ENCODE assay signal across 1 cellular context in the genomic region with DNA sequence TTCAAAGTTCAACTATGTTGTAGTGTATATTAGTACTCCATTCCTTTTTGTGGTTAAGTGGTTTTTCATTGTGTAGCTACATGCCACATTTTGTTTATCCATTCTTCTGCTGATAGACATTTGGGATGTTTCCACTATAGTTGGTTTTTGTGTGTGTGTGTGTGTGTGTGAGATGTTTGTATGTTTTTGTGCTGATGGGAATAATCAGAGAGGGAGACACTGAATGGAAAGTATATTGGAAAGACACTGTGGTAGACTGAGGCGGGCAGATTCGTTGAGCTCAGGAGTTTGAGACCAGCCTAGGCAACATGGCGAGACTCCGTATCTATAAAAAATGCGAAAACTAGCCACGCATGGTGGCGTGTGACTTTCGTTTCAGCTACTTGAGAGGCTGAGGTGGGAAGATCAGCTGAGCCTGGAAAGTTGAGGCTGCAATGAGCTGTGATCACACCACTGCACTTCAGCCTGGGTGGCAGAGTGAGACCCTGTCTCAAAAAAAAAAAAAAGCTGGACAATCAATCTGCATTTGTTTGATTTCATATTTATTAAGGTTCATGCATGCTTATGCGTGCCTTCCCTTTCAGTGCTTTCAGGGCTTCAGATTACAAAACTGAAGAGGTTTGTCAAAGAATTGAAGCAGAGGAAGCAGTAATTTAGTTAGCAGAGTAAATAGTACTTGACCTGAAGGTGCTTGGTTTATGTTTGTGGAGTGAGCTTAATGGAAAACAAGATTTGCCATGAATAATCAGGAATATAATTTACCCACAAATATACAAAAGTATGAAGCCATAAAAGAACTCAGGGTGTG.
TF ChIP-seq lines count a peak whose summit lies in the region.

No MANE protein-coding gene starts in this region.

TF ChIP-seq in GM12878, 131 proteins besides CTCF, POLR2A, EP300 and RAD21 (continued from another document and continues in another):
- TF ChIP-seq, protein P1, sequence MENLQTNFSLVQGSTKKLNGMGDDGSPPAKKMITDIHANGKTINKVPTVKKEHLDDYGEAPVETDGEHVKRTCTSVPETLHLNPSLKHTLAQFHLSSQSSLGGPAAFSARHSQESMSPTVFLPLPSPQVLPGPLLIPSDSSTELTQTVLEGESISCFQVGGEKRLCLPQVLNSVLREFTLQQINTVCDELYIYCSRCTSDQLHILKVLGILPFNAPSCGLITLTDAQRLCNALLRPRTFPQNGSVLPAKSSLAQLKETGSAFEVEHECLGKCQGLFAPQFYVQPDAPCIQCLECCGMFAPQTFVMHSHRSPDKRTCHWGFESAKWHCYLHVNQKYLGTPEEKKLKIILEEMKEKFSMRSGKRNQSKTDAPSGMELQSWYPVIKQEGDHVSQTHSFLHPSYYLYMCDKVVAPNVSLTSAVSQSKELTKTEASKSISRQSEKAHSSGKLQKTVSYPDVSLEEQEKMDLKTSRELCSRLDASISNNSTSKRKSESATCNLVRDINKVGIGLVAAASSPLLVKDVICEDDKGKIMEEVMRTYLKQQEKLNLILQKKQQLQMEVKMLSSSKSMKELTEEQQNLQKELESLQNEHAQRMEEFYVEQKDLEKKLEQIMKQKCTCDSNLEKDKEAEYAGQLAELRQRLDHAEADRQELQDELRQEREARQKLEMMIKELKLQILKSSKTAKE (IDR thresholded peaks at IDR 0.05; ENCODE audit: low read depth, poor library complexity, severe bottlenecking): no peak
- TF ChIP-seq POLR2AphosphoS5 (IDR thresholded peaks at IDR 0.05; ENCODE audit: low read length) (no peak), RB1 (IDR thresholded peaks at IDR 0.05; ENCODE audit: borderline replicate concordance) (no peak), CREM (IDR thresholded peaks at IDR 0.05; ENCODE audit: low read depth) (no peak), MEF2B (IDR thresholded peaks at IDR 0.05; ENCODE audit: partially characterized antibody, poor library complexity, severe bottlenecking) (no peak), IRF4 (IDR thresholded peaks at IDR 0.05; ENCODE audit: low read depth, low read length) (no peak), ZNF207 (IDR thresholded peaks at IDR 0.05; ENCODE audit: borderline replicate concordance) (0 out of 2 replicates have a peak, but pooled peaks have one; percentile 12), CREB1 (IDR thresholded peaks at IDR 0.05; ENCODE audit: low read depth) (no peak), SMAD5 (IDR thresholded peaks at IDR 0.05; ENCODE audit: low read depth) (no peak), CBX5 (IDR thresholded peaks at IDR 0.05; ENCODE audit: low read depth) (no peak), NFIC (IDR thresholded peaks at IDR 0.05; ENCODE audit: low read depth, low read length) (no peak; the same call in 1 of the 2 replicates), HCFC1 (IDR thresholded peaks at IDR 0.05; ENCODE audit: low read length) (no peak), ZNF384 (IDR thresholded peaks at IDR 0.05; ENCODE audit: borderline replicate concordance, low read depth, low read length) (peak; percentile 69), SREBF2 (IDR thresholded peaks at IDR 0.05; ENCODE audit: low read length) (no peak), JUNB (IDR thresholded peaks at IDR 0.05) (no peak), GATAD2B (conservative IDR thresholded peaks at IDR 0.05; ENCODE audit: low read depth) (no peak), NR2C1 (IDR thresholded peaks at IDR 0.05) (no peak), SRF (IDR thresholded peaks at IDR 0.05; ENCODE audit: low read depth in 2 of 2, low read length in 2 of 2) (no peak), SUZ12 (IDR thresholded peaks at IDR 0.05; ENCODE audit: unreplicated experiment) (no peak), RELA (IDR thresholded peaks at IDR 0.05; ENCODE audit: borderline replicate concordance, partially characterized antibody) (no peak), ETV6 (conservative IDR thresholded peaks at IDR 0.05 in 1 of 2, IDR thresholded peaks at IDR 0.05 in 1 of 2; ENCODE audit: borderline replicate concordance in 1 of 2, low read depth in 1 of 2) (no peak), RCOR1 (conservative IDR thresholded peaks at IDR 0.05; ENCODE audit: low read depth, low read length) (no peak), EED (IDR thresholded peaks at IDR 0.05; ENCODE audit: low read depth) (no peak), WRNIP1 (IDR thresholded peaks at IDR 0.05; ENCODE audit: borderline replicate concordance, low read depth, low read length) (no peak), CHD1 (IDR thresholded peaks at IDR 0.05; ENCODE audit: low read depth, low read length) (no peak), PAX5 (IDR thresholded peaks at IDR 0.05; ENCODE audit: borderline replicate concordance, low read depth, low read length) (peak; percentile 75; the same call in 1 of the 2 replicates), NBN (IDR thresholded peaks at IDR 0.05) (0 out of 2 replicates have a peak, but pooled peaks have one; percentile 51), CBFB (IDR thresholded peaks at IDR 0.05; ENCODE audit: low read depth) (no peak), IKZF2 (IDR thresholded peaks at IDR 0.05) (peak in 1 of 2 experiments; percentile 54; a peak in 3 of 4 replicates)
- TF ChIP-seq, protein P2, sequence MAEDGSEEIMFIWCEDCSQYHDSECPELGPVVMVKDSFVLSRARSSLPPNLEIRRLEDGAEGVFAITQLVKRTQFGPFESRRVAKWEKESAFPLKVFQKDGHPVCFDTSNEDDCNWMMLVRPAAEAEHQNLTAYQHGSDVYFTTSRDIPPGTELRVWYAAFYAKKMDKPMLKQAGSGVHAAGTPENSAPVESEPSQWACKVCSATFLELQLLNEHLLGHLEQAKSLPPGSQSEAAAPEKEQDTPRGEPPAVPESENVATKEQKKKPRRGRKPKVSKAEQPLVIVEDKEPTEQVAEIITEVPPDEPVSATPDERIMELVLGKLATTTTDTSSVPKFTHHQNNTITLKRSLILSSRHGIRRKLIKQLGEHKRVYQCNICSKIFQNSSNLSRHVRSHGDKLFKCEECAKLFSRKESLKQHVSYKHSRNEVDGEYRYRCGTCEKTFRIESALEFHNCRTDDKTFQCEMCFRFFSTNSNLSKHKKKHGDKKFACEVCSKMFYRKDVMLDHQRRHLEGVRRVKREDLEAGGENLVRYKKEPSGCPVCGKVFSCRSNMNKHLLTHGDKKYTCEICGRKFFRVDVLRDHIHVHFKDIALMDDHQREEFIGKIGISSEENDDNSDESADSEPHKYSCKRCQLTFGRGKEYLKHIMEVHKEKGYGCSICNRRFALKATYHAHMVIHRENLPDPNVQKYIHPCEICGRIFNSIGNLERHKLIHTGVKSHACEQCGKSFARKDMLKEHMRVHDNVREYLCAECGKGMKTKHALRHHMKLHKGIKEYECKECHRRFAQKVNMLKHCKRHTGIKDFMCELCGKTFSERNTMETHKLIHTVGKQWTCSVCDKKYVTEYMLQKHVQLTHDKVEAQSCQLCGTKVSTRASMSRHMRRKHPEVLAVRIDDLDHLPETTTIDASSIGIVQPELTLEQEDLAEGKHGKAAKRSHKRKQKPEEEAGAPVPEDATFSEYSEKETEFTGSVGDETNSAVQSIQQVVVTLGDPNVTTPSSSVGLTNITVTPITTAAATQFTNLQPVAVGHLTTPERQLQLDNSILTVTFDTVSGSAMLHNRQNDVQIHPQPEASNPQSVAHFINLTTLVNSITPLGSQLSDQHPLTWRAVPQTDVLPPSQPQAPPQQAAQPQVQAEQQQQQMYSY (CRISPR knock-in tag; IDR thresholded peaks at IDR 0.05): no peak
- TF ChIP-seq, protein P3, sequence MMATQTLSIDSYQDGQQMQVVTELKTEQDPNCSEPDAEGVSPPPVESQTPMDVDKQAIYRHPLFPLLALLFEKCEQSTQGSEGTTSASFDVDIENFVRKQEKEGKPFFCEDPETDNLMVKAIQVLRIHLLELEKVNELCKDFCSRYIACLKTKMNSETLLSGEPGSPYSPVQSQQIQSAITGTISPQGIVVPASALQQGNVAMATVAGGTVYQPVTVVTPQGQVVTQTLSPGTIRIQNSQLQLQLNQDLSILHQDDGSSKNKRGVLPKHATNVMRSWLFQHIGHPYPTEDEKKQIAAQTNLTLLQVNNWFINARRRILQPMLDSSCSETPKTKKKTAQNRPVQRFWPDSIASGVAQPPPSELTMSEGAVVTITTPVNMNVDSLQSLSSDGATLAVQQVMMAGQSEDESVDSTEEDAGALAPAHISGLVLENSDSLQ (IDR thresholded peaks at IDR 0.05): no peak
- TF ChIP-seq, protein P4, sequence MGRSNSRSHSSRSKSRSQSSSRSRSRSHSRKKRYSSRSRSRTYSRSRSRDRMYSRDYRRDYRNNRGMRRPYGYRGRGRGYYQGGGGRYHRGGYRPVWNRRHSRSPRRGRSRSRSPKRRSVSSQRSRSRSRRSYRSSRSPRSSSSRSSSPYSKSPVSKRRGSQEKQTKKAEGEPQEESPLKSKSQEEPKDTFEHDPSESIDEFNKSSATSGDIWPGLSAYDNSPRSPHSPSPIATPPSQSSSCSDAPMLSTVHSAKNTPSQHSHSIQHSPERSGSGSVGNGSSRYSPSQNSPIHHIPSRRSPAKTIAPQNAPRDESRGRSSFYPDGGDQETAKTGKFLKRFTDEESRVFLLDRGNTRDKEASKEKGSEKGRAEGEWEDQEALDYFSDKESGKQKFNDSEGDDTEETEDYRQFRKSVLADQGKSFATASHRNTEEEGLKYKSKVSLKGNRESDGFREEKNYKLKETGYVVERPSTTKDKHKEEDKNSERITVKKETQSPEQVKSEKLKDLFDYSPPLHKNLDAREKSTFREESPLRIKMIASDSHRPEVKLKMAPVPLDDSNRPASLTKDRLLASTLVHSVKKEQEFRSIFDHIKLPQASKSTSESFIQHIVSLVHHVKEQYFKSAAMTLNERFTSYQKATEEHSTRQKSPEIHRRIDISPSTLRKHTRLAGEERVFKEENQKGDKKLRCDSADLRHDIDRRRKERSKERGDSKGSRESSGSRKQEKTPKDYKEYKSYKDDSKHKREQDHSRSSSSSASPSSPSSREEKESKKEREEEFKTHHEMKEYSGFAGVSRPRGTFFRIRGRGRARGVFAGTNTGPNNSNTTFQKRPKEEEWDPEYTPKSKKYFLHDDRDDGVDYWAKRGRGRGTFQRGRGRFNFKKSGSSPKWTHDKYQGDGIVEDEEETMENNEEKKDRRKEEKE (IDR thresholded peaks at IDR 0.05): no peak
- TF ChIP-seq, protein P5, sequence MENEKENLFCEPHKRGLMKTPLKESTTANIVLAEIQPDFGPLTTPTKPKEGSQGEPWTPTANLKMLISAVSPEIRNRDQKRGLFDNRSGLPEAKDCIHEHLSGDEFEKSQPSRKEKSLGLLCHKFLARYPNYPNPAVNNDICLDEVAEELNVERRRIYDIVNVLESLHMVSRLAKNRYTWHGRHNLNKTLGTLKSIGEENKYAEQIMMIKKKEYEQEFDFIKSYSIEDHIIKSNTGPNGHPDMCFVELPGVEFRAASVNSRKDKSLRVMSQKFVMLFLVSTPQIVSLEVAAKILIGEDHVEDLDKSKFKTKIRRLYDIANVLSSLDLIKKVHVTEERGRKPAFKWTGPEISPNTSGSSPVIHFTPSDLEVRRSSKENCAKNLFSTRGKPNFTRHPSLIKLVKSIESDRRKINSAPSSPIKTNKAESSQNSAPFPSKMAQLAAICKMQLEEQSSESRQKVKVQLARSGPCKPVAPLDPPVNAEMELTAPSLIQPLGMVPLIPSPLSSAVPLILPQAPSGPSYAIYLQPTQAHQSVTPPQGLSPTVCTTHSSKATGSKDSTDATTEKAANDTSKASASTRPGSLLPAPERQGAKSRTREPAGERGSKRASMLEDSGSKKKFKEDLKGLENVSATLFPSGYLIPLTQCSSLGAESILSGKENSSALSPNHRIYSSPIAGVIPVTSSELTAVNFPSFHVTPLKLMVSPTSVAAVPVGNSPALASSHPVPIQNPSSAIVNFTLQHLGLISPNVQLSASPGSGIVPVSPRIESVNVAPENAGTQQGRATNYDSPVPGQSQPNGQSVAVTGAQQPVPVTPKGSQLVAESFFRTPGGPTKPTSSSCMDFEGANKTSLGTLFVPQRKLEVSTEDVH (IDR thresholded peaks at IDR 0.05; ENCODE audit: low read depth, partially characterized antibody): no peak
- TF ChIP-seq, protein P6, sequence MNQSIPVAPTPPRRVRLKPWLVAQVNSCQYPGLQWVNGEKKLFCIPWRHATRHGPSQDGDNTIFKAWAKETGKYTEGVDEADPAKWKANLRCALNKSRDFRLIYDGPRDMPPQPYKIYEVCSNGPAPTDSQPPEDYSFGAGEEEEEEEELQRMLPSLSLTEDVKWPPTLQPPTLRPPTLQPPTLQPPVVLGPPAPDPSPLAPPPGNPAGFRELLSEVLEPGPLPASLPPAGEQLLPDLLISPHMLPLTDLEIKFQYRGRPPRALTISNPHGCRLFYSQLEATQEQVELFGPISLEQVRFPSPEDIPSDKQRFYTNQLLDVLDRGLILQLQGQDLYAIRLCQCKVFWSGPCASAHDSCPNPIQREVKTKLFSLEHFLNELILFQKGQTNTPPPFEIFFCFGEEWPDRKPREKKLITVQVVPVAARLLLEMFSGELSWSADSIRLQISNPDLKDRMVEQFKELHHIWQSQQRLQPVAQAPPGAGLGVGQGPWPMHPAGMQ (IDR thresholded peaks at IDR 0.05; ENCODE audit: borderline replicate concordance): no peak
- TF ChIP-seq, protein P7, sequence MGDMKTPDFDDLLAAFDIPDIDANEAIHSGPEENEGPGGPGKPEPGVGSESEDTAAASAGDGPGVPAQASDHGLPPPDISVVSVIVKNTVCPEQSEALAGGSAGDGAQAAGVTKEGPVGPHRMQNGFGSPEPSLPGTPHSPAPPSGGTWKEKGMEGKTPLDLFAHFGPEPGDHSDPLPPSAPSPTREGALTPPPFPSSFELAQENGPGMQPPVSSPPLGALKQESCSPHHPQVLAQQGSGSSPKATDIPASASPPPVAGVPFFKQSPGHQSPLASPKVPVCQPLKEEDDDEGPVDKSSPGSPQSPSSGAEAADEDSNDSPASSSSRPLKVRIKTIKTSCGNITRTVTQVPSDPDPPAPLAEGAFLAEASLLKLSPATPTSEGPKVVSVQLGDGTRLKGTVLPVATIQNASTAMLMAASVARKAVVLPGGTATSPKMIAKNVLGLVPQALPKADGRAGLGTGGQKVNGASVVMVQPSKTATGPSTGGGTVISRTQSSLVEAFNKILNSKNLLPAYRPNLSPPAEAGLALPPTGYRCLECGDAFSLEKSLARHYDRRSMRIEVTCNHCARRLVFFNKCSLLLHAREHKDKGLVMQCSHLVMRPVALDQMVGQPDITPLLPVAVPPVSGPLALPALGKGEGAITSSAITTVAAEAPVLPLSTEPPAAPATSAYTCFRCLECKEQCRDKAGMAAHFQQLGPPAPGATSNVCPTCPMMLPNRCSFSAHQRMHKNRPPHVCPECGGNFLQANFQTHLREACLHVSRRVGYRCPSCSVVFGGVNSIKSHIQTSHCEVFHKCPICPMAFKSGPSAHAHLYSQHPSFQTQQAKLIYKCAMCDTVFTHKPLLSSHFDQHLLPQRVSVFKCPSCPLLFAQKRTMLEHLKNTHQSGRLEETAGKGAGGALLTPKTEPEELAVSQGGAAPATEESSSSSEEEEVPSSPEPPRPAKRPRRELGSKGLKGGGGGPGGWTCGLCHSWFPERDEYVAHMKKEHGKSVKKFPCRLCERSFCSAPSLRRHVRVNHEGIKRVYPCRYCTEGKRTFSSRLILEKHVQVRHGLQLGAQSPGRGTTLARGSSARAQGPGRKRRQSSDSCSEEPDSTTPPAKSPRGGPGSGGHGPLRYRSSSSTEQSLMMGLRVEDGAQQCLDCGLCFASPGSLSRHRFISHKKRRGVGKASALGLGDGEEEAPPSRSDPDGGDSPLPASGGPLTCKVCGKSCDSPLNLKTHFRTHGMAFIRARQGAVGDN (IDR thresholded peaks at IDR 0.05): 0 out of 2 replicates have a peak, but pooled peaks have one; percentile 42
